Comparison of ENCODE assay signal across 21 cellular contexts in the genomic region with DNA sequence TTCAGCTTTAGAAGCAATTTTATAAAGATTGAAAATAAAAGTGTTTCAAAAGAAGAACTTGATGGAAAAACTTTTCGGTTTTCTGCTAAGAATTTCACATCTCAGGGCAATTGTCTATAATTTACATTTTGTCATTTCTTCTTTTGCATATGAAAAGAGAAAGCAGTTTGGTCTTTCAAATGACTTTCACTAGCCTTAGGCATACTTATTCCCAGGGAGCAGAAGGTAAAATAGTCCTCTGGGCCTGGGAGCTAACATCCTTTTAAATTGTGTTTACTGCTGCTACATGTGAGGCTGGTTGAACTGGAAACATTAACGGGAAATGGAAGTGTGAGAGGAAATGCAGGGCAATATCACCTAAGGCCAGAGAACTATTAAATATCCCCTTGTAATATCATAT. TPM values are rescaled to one million over a fixed set of nuclear protein-coding genes. Genes with fewer than 3 reads are reported as not detected.
DNase-seq lines count a peak whose midpoint lies in the region; ATAC-seq, FAIRE-seq and TF ChIP-seq lines count a peak whose summit lies in the region.
"Had no signal": no experiment of that assay in that cellular context is flagged by ENCODE, and none has a peak within 500 bp of the region (broad histone marks: within the 10 kb centered on the region; RNA-seq: fewer than 3 reads in every experiment).

No MANE protein-coding gene starts in this region.

- H3K36me3 ChIP-seq in esophagus muscularis mucosa (no peaks in the 10 kb centered on the region), mesodermal cell (ENCODE audit: control insufficient read depth, insufficient read depth, low read length) (no peaks in the 10 kb centered on the region)

- H3K27ac ChIP-seq in esophagus muscularis mucosa (replicated peaks in 1 of 4) (no peak overlapping the region), mesodermal cell (ENCODE audit: low read depth, low read length, severe bottlenecking) (peak overlapping the region; percentile 47)
- H3K27ac ChIP-seq: RWPE1 had no signal

- H3K4me1 ChIP-seq in esophagus muscularis mucosa = peaks cover 0 to 8% (median 0%) of the 10 kb centered on the region in 4 donors
- H3K4me1 ChIP-seq in mesodermal cell (ENCODE audit: control insufficient read depth, insufficient read depth, low read length, poor library complexity, severe bottlenecking) = peaks cover 3% of the 10 kb centered on the region

- H3K4me3 ChIP-seq in esophagus muscularis mucosa (no peak overlapping the region), mesodermal cell (ENCODE audit: extremely low read depth, insufficient read depth, low read length, poor library complexity, severe bottlenecking) (no peak overlapping the region)
- H3K4me3 ChIP-seq: K562 had no signal

- intact Hi-C loops in esophagus muscularis mucosa (cut with DNase I) = no loop called here

- no peak for TF ChIP-seq CTCF in esophagus muscularis mucosa (IDR thresholded peaks at IDR 0.05)

- DNase-seq in NCI-H146 (lab: John Stamatoyannopoulos, UW) (peak; percentile 3), NCI-H146 treated with DMSO at 0.1 percent for 48 hours (lab: John Stamatoyannopoulos, UW; ENCODE audit: unreplicated experiment) (no peak), NCI-H69 (lab: John Stamatoyannopoulos, UW) (peak; percentile 85), esophagus muscularis mucosa (ENCODE audit: extremely low spot score) (peak; percentile 21), HT-29 (ENCODE audit: low spot score) (no peak), GM12891 (ENCODE audit: insufficient read length, low spot score) (no peak)
- DNase-seq: 8988T; CD4-positive, alpha-beta memory T cell; DND-41; HCEC 1CT; MV-4-11; NCI-H2029; NCI-H510A treated with DMSO at 0.1 percent for 48 hours; NK-92 treated with Interleukin-12 subunit alpha and Interleukin-12 subunit beta, amount 100 ng/mL, for 24 hours; SW 1271 had no signal

- 75% methylated on average over 2 of the region's 2 CpGs for WGBS in esophagus muscularis mucosa
- WGBS in mesodermal cell (ENCODE audit: insufficient coverage in 2 of 2), 2 experiments = no CpG with 5 or more reads among the region's 2 CpGs

- no peak for ATAC-seq in GM18867 (IDR thresholded peaks at IDR 0.05; ENCODE audit: unreplicated experiment)
- ATAC-seq: K562 had no signal

- FAIRE-seq in GM12891 (lab: Jason Lieb, UNC) = no peak
- FAIRE-seq: HTR-8/SVneo, K562 had no signal

- TF ChIP-seq EP300 in esophagus muscularis mucosa (IDR thresholded peaks at IDR 0.05) = no peak

- H3K9me3 ChIP-seq in esophagus muscularis mucosa = no peaks in the 10 kb centered on the region
- H3K9me3 ChIP-seq in mesodermal cell (ENCODE audit: control insufficient read depth, low read length) = peaks cover 8% of the 10 kb centered on the region

- no peaks in the 10 kb centered on the region for H3K27me3 ChIP-seq in esophagus muscularis mucosa

- TF ChIP-seq POLR2A in esophagus muscularis mucosa (IDR thresholded peaks at IDR 0.05; ENCODE audit: low read depth) (no peak), GM12891 (IDR thresholded peaks at IDR 0.05; ENCODE audit: low read depth, low read length) (no peak)

TF ChIP-seq in GM12891, 5 proteins besides CTCF, POLR2A, EP300 and RAD21:
- TF ChIP-seq PAX5 (IDR thresholded peaks at IDR 0.05; ENCODE audit: insufficient read depth, low read length, severe bottlenecking) = no peak
- no peak for TF ChIP-seq SPI1 (IDR thresholded peaks at IDR 0.05; ENCODE audit: low read depth, low read length)
- no peak for TF ChIP-seq TAF1 (IDR thresholded peaks at IDR 0.05; ENCODE audit: low read depth, low read length)
- TF ChIP-seq POLR2AphosphoS5 (IDR thresholded peaks at IDR 0.05; ENCODE audit: low read depth, low read length) = no peak
- no peak for TF ChIP-seq POU2F2 (IDR thresholded peaks at IDR 0.05; ENCODE audit: low read depth, low read length)

RNA-seq across cellular contexts. Expression of a gene that starts 37.1 kb away (rescaled TPM):
- total RNA-seq in esophagus muscularis mucosa = under 1 TPM in 1 of 4 donors, not detected in 3; 0.06 TPM
- 0.92 TPM for polyA plus RNA-seq in mesodermal cell (2013, experiment 1 of 2)
- polyA plus RNA-seq in mesodermal cell (2013, experiment 2 of 2) = 0.66 TPM
- total RNA-seq in HT-29 (2014; rRNA removed; shearing (Covaris generic)) = not detected in 2 replicates
- polyA plus RNA-seq in GM12891 (2012; ENCODE audit: low read depth, missing spikeins) = 0.83 TPM
- total RNA-seq: CD4-positive, alpha-beta memory T cell had no signal
- polyA plus RNA-seq: BJ; CD4-positive, alpha-beta memory T cell had no signal

Comparison
In these comparisons a context has a peak if more than half of its experiments do, and no peak if none do; other contexts are left out.
1. DNase-seq: peak in NCI-H146 (single experiment), NCI-H69 (single experiment) and esophagus muscularis mucosa (single experiment); none in NCI-H146 treated with DMSO at 0.1 percent for 48 hours (single experiment), HT-29 (single experiment) and GM12891 (single experiment).